ENCODE assay signal across 25 cellular contexts in the genomic region with DNA sequence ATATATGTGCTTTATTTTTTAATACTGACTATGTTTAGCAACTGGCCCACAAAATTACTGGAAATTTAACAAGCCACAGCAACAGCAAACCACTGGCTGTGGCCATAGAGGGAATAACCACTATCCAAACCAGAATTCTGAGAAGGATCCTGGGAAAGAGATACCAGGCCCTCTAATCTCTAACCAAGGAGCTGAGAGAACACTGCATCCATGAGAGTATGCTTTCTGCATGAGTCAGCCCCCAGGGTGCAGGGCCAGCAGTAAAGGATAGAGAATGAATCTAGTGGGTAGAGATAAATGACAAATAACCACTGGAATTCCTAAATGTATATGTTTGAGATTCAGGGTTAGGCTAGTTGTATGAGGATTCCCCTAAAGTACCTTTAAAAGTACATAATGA.
DNase-seq lines count a peak whose midpoint lies in the region; ATAC-seq, FAIRE-seq and TF ChIP-seq lines count a peak whose summit lies in the region.
"Had no signal": no experiment of that assay in that cellular context is flagged by ENCODE, and none has a peak within 500 bp of the region (broad histone marks: within the 10 kb centered on the region; RNA-seq: fewer than 3 reads in every experiment).

No MANE protein-coding gene starts in this region.

- intact Hi-C loops in kidney (cut with DNase I) = no loop called here

- FAIRE-seq in kidney (lab: Jason Lieb, UNC) = no peak

- no peak overlapping the region for H3K4me3 Mint-ChIP-seq in HFFc6
- H3K4me3 Mint-ChIP-seq: activated CD4-positive, alpha-beta T cell treated with anti-CD3 and anti-CD28 coated beads for 36 hours; activated CD8-positive, alpha-beta memory T cell treated with anti-CD3 and anti-CD28 coated beads, Interleukin-2, amount 10 ng/mL, durations not matched to agents 7 days and 5 days; CD4-positive, alpha-beta T cell; mesothelial cell of epicardium; neural crest cell had no signal

- peaks cover 3% of the 10 kb centered on the region; the same call in 1 of the 2 replicates for H3K27me3 Mint-ChIP-seq in HFFc6 (ENCODE audit: insufficient read depth)
- H3K27me3 Mint-ChIP-seq: activated CD8-positive, alpha-beta memory T cell treated with anti-CD3 and anti-CD28 coated beads, Interleukin-2, amount 10 ng/mL, durations not matched to agents 7 days and 5 days; CD4-positive, alpha-beta T cell had no signal

- peaks cover 4% of the 10 kb centered on the region; the same call in 1 of the 2 replicates for H3K4me1 Mint-ChIP-seq in HFFc6 (ENCODE audit: low read depth)
- H3K4me1 Mint-ChIP-seq: activated CD4-positive, alpha-beta T cell treated with anti-CD3 and anti-CD28 coated beads for 36 hours; activated CD8-positive, alpha-beta memory T cell treated with anti-CD3 and anti-CD28 coated beads, Interleukin-2, amount 10 ng/mL, durations not matched to agents 7 days and 5 days; mesothelial cell of epicardium; neural crest cell had no signal

- no peak overlapping the region for H3K9ac ChIP-seq in kidney (ENCODE audit: low read length in 2 of 2)

- H3K4me3 ChIP-seq in astrocyte of the cerebellum (ENCODE audit: low read depth, low read length) (no peak overlapping the region), foreskin fibroblast (ENCODE audit: low read depth in 1 of 2, low read length in 2 of 2) (no peak overlapping the region), kidney (ENCODE audit: low read length in 2 of 2) (no peak overlapping the region)
- H3K4me3 ChIP-seq: adrenal gland, PC-9, upper lobe of left lung had no signal

- H3K9me3 ChIP-seq in kidney (ENCODE audit: control insufficient read depth in 1 of 2, low read length in 2 of 2) = no peaks in the 10 kb centered on the region
- H3K9me3 ChIP-seq: adrenal gland, upper lobe of left lung had no signal

- TF ChIP-seq CTCF in HFFc6 (IDR thresholded peaks at IDR 0.05) (no peak), astrocyte of the cerebellum (IDR thresholded peaks at IDR 0.05; ENCODE audit: low read depth, low read length, missing control alignments) (no peak), foreskin fibroblast (IDR thresholded peaks at IDR 0.05; ENCODE audit: low read depth, low read length) (no peak), kidney (IDR thresholded peaks at IDR 0.05; ENCODE audit: borderline replicate concordance, extremely low read depth, insufficient read depth) (no peak)

- H3K9me3 Mint-ChIP-seq in HFFc6 = peaks cover 10% of the 10 kb centered on the region
- H3K9me3 Mint-ChIP-seq: CD4-positive, alpha-beta T cell had no signal

- DNase-seq in A172 (ENCODE audit: low spot score) = peak; percentile 65
- peak; percentile 19 for DNase-seq in HFFc6
- DNase-seq in astrocyte of the cerebellum (ENCODE audit: low read depth) = peak; percentile 70
- DNase-seq in foreskin fibroblast = peak; percentile 18 to 81
- no peak for DNase-seq in NCI-H2029 treated with DMSO at 0.1 percent for 48 hours (lab: John Stamatoyannopoulos, UW)
- no peak for DNase-seq in kidney
- DNase-seq in NCI-H526 (lab: John Stamatoyannopoulos, UW) = no peak
- DNase-seq: 8988T; activated CD4-positive, alpha-beta T cell treated with anti-CD3 and anti-CD28 coated beads for 36 hours; activated CD8-positive, alpha-beta memory T cell treated with anti-CD3 and anti-CD28 coated beads, Interleukin-2, amount 10 ng/mL, durations not matched to agents 7 days and 5 days; adrenal gland; CD4-positive, alpha-beta T cell; dermis blood vessel endothelial cell; DMS79 treated with DMSO at 0.1 percent for 48 hours; kidney glomerular epithelial cell; NCI-H2081 treated with DMSO at 0.1 percent for 48 hours; NCI-H69; PC-9; stimulated activated CD4-positive, alpha-beta T cell treated with anti-CD3 and anti-CD28 coated beads, Interleukin-15, amount 100 ng/mL, for 24 hours; stimulated activated naive CD4-positive, alpha-beta T cell treated with Interleukin-2 at 50 U/mL for 16 hours; upper lobe of left lung had no signal

- no peak overlapping the region for H3K27ac Mint-ChIP-seq in HFFc6
- H3K27ac Mint-ChIP-seq: activated CD4-positive, alpha-beta T cell treated with anti-CD3 and anti-CD28 coated beads for 36 hours; activated CD8-positive, alpha-beta memory T cell treated with anti-CD3 and anti-CD28 coated beads, Interleukin-2, amount 10 ng/mL, durations not matched to agents 7 days and 5 days; CD4-positive, alpha-beta T cell; mesothelial cell of epicardium had no signal

- H3K36me3 ChIP-seq in kidney (ENCODE audit: control insufficient read depth in 1 of 2, insufficient read depth in 2 of 2, low read length in 2 of 2) = no peaks in the 10 kb centered on the region
- H3K36me3 ChIP-seq: adrenal gland, upper lobe of left lung had no signal

- no peak overlapping the region for H3K27ac ChIP-seq in kidney (ENCODE audit: low read depth in 2 of 2, low read length in 2 of 2)
- H3K27ac ChIP-seq: adrenal gland, PC-9, upper lobe of left lung had no signal

- no peak for ATAC-seq in GM19467 (IDR thresholded peaks at IDR 0.05; ENCODE audit: unreplicated experiment)
- ATAC-seq: activated CD4-positive, alpha-beta T cell treated with anti-CD3 and anti-CD28 coated beads for 36 hours; activated CD8-positive, alpha-beta memory T cell treated with anti-CD3 and anti-CD28 coated beads, Interleukin-2, amount 10 ng/mL, durations not matched to agents 7 days and 5 days; SK-N-SH treated with all-trans-retinoic acid at 6 μM for 48 hours had no signal

- in situ Hi-C loops in astrocyte of the cerebellum (cut with HindIII; ENCODE audit: low sequenced_read_pairs) = no loop called here

- H3K4me1 ChIP-seq in kidney (ENCODE audit: control insufficient read depth in 1 of 2, insufficient read depth in 1 of 2, low read depth in 1 of 2, low read length in 2 of 2) = no peaks in the 10 kb centered on the region
- H3K4me1 ChIP-seq: adrenal gland, upper lobe of left lung had no signal

- H3K36me3 Mint-ChIP-seq in HFFc6 (ENCODE audit: low read depth) = no peaks in the 10 kb centered on the region
- H3K36me3 Mint-ChIP-seq: activated CD8-positive, alpha-beta memory T cell treated with anti-CD3 and anti-CD28 coated beads, Interleukin-2, amount 10 ng/mL, durations not matched to agents 7 days and 5 days; mesothelial cell of epicardium had no signal

Comparison
In these comparisons a context has a peak if more than half of its experiments do, and no peak if none do; other contexts are left out.
1. DNase-seq: peak in A172 (single experiment), HFFc6 (single experiment), astrocyte of the cerebellum (single experiment) and foreskin fibroblast (2 of 2); none in NCI-H2029 treated with DMSO at 0.1 percent for 48 hours (single experiment), kidney (single experiment) and NCI-H526 (0 of 2).